11 cellular contexts compared by ENCODE assay signal in the genomic region with DNA sequence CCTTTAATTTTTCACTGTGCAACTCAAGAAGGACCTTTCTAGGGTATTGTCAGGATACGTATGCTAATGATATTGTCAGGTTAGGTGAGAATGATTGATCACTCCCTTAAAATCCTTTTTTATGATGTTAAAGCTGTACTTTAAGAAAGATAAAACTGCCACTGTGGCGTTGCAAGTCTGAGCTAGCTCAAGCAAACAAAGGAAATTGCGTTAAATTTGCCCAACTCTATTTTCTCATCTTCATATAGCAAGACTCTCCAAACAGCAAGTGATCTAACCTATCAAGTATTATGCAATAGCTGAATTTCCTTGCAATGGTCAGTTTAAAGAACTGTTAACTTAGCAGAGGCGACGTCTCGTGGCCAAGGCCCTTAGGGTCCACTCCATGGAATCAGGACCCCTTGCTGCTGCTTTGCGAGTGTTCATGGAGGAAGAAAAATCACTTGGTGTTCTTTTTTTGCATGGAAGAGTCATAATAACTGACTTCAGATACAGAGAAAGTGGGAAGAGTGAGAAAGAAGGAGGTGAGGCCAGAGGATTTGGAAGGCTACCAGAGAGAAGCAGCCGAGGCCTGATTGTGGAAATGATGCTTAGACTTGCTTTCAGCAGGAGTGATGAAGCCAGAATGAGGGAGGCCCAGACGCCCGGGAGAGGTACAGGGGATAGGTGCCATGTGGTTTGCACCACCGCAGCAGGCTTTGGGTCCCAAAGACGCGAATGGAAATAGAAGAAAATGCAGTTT. TPM values are rescaled to one million over a fixed set of nuclear protein-coding genes. Genes with fewer than 3 reads are reported as not detected.
DNase-seq lines count a peak whose midpoint lies in the region; ATAC-seq and TF ChIP-seq lines count a peak whose summit lies in the region.
"Had no signal": no experiment of that assay in that cellular context is flagged by ENCODE, and none has a peak within 500 bp of the region (broad histone marks: within the 10 kb centered on the region; RNA-seq: fewer than 3 reads in every experiment).

No MANE protein-coding gene starts in this region.

- H3K27me3 ChIP-seq in GM23338 (ENCODE audit: insufficient read depth) = peaks cover 15% of the 10 kb centered on the region
- H3K27me3 ChIP-seq: brain microvascular endothelial cell, SJSA1 had no signal

- H3K9me3 ChIP-seq in OCI-LY7 (ENCODE audit: low read length) = no peaks in the 10 kb centered on the region
- H3K9me3 ChIP-seq: thoracic aorta had no signal

- CTCF ChIA-PET in activated CD4-positive, alpha-beta memory T cell treated with anti-CD3 and anti-CD28 coated beads for 36 hours (lab: Charles Lee) = interaction anchor here (0.7 to 2.0 kb wide), 3 partner anchors 39 to 84 kb away, joined by 3 to 7 read pairs (median 5); no protein-coding TSS in a partner anchor
- CTCF ChIA-PET in OCI-LY7 (lab: Charles Lee; ENCODE audit: unreplicated experiment) = no interaction called here

- no peak for TF ChIP-seq CTCF in CD14-positive monocyte (IDR thresholded peaks at IDR 0.05)
- TF ChIP-seq CTCF in GM23338 (conservative IDR thresholded peaks at IDR 0.05; ENCODE audit: low read depth in 2 of 2) = no peak
- no peak for TF ChIP-seq CTCF in OCI-LY7 (conservative IDR thresholded peaks at IDR 0.05; ENCODE audit: low read length)

- POLR2A ChIA-PET in activated CD4-positive, alpha-beta memory T cell treated with anti-CD3 and anti-CD28 coated beads for 36 hours (lab: Charles Lee) = interaction anchor here (1.3 to 1.4 kb wide), 2 partner anchors 11 to 39 kb away, joined by 3 to 9 read pairs; no protein-coding TSS in a partner anchor
- POLR2A ChIA-PET in OCI-LY7 (lab: Charles Lee) = no interaction called here

- H4K20me1 ChIP-seq in GM23338 (replicated peaks; ENCODE audit: insufficient read depth) (no peaks in the 10 kb centered on the region), OCI-LY7 (ENCODE audit: insufficient read depth, low read length) (no peaks in the 10 kb centered on the region)

- H3K4me3 Mint-ChIP-seq in CD14-positive monocyte (peak overlapping the region; percentile 81 to 94), GM23338 (peak overlapping the region; percentile 35), immature natural killer cell (peak overlapping the region; percentile 39 to 84 (median 55))
- H3K4me3 Mint-ChIP-seq in activated CD4-positive, alpha-beta memory T cell treated with anti-CD3 and anti-CD28 coated beads for 36 hours = peak overlapping the region; percentile 90

- H3K36me3 ChIP-seq in GM23338 (ENCODE audit: insufficient read depth) = no peaks in the 10 kb centered on the region
- H3K36me3 ChIP-seq in OCI-LY7 (ENCODE audit: insufficient read depth, low read length) = no peaks in the 10 kb centered on the region
- H3K36me3 ChIP-seq: brain microvascular endothelial cell, thoracic aorta had no signal

- intact Hi-C loops in CD14-positive monocyte (cut with micrococcal nuclease) = no loop called here
- intact Hi-C loops in activated CD4-positive, alpha-beta memory T cell treated with anti-CD3 and anti-CD28 coated beads for 36 hours (cut with micrococcal nuclease) = loop anchor here (5.0 to 10.0 kb wide), 3 partner anchors 82 to 257 kb away; a partner anchor contains a TSS
- intact Hi-C loops in OCI-LY7 (cut with micrococcal nuclease; ENCODE audit: unreplicated experiment) = no loop called here

- H3K27ac Mint-ChIP-seq in CD14-positive monocyte (peak overlapping the region; percentile 76 to 97 (median 93)), GM23338 (no peak overlapping the region), immature natural killer cell (peak overlapping the region in 4 of 6 donors; percentile 31 to 92 (median 76))
- peak overlapping the region; percentile 95 for H3K27ac Mint-ChIP-seq in activated CD4-positive, alpha-beta memory T cell treated with anti-CD3 and anti-CD28 coated beads for 36 hours

- peaks cover 16% of the 10 kb centered on the region for H3F3A ChIP-seq in GM23338 (replicated peaks; ENCODE audit: low read depth)

- H3K4me3 ChIP-seq in GM23338 (peak overlapping the region; percentile 3; the same call in 1 of the 2 replicates), OCI-LY7 (ENCODE audit: low read depth, low read length, poor library complexity, severe bottlenecking) (no peak overlapping the region)

- H3K79me2 ChIP-seq in GM23338 (replicated peaks; ENCODE audit: insufficient read depth) (peaks cover 51% of the 10 kb centered on the region), OCI-LY7 (ENCODE audit: insufficient read depth, low read depth, low read length) (no peaks in the 10 kb centered on the region)

- H3K36me3 Mint-ChIP-seq in CD14-positive monocyte (peaks cover 13 to 15% of the 10 kb centered on the region in 2 donors), GM23338 (ENCODE audit: low read depth) (no peaks in the 10 kb centered on the region), immature natural killer cell (peaks cover 0 to 4% (median 0%) of the 10 kb centered on the region in 3 donors)
- H3K36me3 Mint-ChIP-seq in activated CD4-positive, alpha-beta memory T cell treated with anti-CD3 and anti-CD28 coated beads for 36 hours = peaks cover 32% of the 10 kb centered on the region

- no peaks in the 10 kb centered on the region for H3K9me2 ChIP-seq in GM23338 (ENCODE audit: insufficient read depth)
- no peaks in the 10 kb centered on the region for H3K9me2 ChIP-seq in OCI-LY7 (ENCODE audit: insufficient read depth, low read length)

- H3K4me1 ChIP-seq in GM23338 (ENCODE audit: insufficient read depth) (peaks cover 30% of the 10 kb centered on the region), OCI-LY7 (ENCODE audit: insufficient read depth, low read length, poor library complexity, severe bottlenecking) (peaks cover 7% of the 10 kb centered on the region)

- ATAC-seq in GM23338 = no peak
- no peak for ATAC-seq in HG02840 (IDR thresholded peaks at IDR 0.05; ENCODE audit: low FRiP score, unreplicated experiment)

- H3K4me2 ChIP-seq in GM23338 (peak overlapping the region; percentile 64), OCI-LY7 (ENCODE audit: low read length) (no peak overlapping the region)

- DNase-seq in CD14-positive monocyte (ENCODE audit: low spot score) (no peak), GM23338 (ENCODE audit: low spot score) (no peak), immature natural killer cell (no peak), iPS-NIHi7 (ENCODE audit: extremely low spot score) (no peak), OCI-LY7 (ENCODE audit: low spot score) (no peak), NCI-H2171 (lab: John Stamatoyannopoulos, UW) (no peak)
- no peak for DNase-seq in activated CD4-positive, alpha-beta memory T cell treated with anti-CD3 and anti-CD28 coated beads for 36 hours
- DNase-seq: brain microvascular endothelial cell had no signal

- H3K27me3 Mint-ChIP-seq in CD14-positive monocyte (ENCODE audit: low read depth in 3 of 3) = peaks cover 0 to 7% (median 0%) of the 10 kb centered on the region in 3 donors
- H3K27me3 Mint-ChIP-seq in GM23338 (ENCODE audit: insufficient read depth, low read depth, poor library complexity) = peaks cover 17% of the 10 kb centered on the region
- no peaks in the 10 kb centered on the region for H3K27me3 Mint-ChIP-seq in activated CD4-positive, alpha-beta memory T cell treated with anti-CD3 and anti-CD28 coated beads for 36 hours
- peaks cover 11 to 31% (median 13%) of the 10 kb centered on the region in 3 donors for H3K27me3 Mint-ChIP-seq in immature natural killer cell (ENCODE audit: low read depth in 3 of 3)

- H3K4me1 Mint-ChIP-seq in CD14-positive monocyte = peaks cover 60% of the 10 kb centered on the region
- peaks cover 28% of the 10 kb centered on the region for H3K4me1 Mint-ChIP-seq in GM23338
- peaks cover 64% of the 10 kb centered on the region for H3K4me1 Mint-ChIP-seq in activated CD4-positive, alpha-beta memory T cell treated with anti-CD3 and anti-CD28 coated beads for 36 hours (ENCODE audit: low read depth)
- H3K4me1 Mint-ChIP-seq in immature natural killer cell = peaks cover 15 to 52% of the 10 kb centered on the region in 2 donors

- H2AFZ ChIP-seq in GM23338 (no peak overlapping the region), OCI-LY7 (ENCODE audit: low read length) (no peak overlapping the region)

- H3K27ac ChIP-seq in GM23338 (ENCODE audit: low read depth) (no peak overlapping the region), OCI-LY7 (ENCODE audit: low read depth, low read length, poor library complexity, severe bottlenecking) (no peak overlapping the region)
- H3K27ac ChIP-seq: brain microvascular endothelial cell, SJSA1 had no signal

- peaks cover 0 to 2% (median 0%) of the 10 kb centered on the region in 7 donors for H3K9me3 Mint-ChIP-seq in CD14-positive monocyte
- H3K9me3 Mint-ChIP-seq in GM23338 = no peaks in the 10 kb centered on the region
- H3K9me3 Mint-ChIP-seq in activated CD4-positive, alpha-beta memory T cell treated with anti-CD3 and anti-CD28 coated beads for 36 hours = no peaks in the 10 kb centered on the region
- no peaks in the 10 kb centered on the region for H3K9me3 Mint-ChIP-seq in immature natural killer cell

- no TSS peak for BruUV-seq in OCI-LY7 (replicated peaks; lab: Mats Ljungman, UMichigan)

TF ChIP-seq in GM23338, 12 proteins besides CTCF, POLR2A, EP300 and RAD21 (continues in another document):
- TF ChIP-seq ZNF331 (CRISPR knock-in tag; IDR thresholded peaks at IDR 0.05; ENCODE audit: low read depth) (no peak), POLR2AphosphoS5 (IDR thresholded peaks at IDR 0.05; ENCODE audit: low read depth) (no peak), NANOG (IDR thresholded peaks at IDR 0.05; ENCODE audit: borderline replicate concordance) (no peak), EZH2phosphoT487 (IDR thresholded peaks at IDR 0.05; ENCODE audit: unreplicated experiment) (no peak), STAT1 (IDR thresholded peaks at IDR 0.05; ENCODE audit: unreplicated experiment) (no peak), JUNB (IDR thresholded peaks at IDR 0.05; ENCODE audit: unreplicated experiment) (no peak), CREB1 (CRISPR knock-in tag; IDR thresholded peaks at IDR 0.05; ENCODE audit: low read depth) (no peak)

RNA-seq across cellular contexts. Expression of a gene that starts 2.5 kb away (rescaled TPM):
- polyA plus RNA-seq in CD14-positive monocyte (10 to 100 TPM; 12.0 to 17.3 TPM), GM23338 (2016; fragmentation: Nextera tagmentation; extraction: Ambion mirVana) (3.5 and 3.7 TPM in 2 replicates), immature natural killer cell (10 to 100 TPM in 1 of 3 donors, 1 to 10 TPM in 2; 9.2 to 12.8 (median 9.3) TPM)
- 9.3 and 10.8 TPM in 2 replicates for total RNA-seq in GM23338 (2014; rRNA removed; shearing (Covaris generic))
- 10 to 100 TPM; 68.8 to 73.6 TPM for total RNA-seq in activated CD4-positive, alpha-beta memory T cell treated with anti-CD3 and anti-CD28 coated beads for 36 hours
- 0.59 and 0.82 TPM in 2 replicates for total RNA-seq in OCI-LY7 (2014; rRNA removed; shearing (Covaris generic))
- 1.5 and 2.9 TPM in 2 replicates for total RNA-seq in OCI-LY7 (2022)

Comparison
In these comparisons a context has a peak if more than half of its experiments do, and no peak if none do; other contexts are left out.
1. H3K4me3 Mint-ChIP-seq: peak in every context shown above with its lines; median percentile 90 in activated CD4-positive, alpha-beta memory T cell treated with anti-CD3 and anti-CD28 coated beads for 36 hours; 88 in CD14-positive monocyte; 55 in immature natural killer cell; 35 in GM23338.